8 cellular contexts compared by ENCODE assay signal in the genomic region with DNA sequence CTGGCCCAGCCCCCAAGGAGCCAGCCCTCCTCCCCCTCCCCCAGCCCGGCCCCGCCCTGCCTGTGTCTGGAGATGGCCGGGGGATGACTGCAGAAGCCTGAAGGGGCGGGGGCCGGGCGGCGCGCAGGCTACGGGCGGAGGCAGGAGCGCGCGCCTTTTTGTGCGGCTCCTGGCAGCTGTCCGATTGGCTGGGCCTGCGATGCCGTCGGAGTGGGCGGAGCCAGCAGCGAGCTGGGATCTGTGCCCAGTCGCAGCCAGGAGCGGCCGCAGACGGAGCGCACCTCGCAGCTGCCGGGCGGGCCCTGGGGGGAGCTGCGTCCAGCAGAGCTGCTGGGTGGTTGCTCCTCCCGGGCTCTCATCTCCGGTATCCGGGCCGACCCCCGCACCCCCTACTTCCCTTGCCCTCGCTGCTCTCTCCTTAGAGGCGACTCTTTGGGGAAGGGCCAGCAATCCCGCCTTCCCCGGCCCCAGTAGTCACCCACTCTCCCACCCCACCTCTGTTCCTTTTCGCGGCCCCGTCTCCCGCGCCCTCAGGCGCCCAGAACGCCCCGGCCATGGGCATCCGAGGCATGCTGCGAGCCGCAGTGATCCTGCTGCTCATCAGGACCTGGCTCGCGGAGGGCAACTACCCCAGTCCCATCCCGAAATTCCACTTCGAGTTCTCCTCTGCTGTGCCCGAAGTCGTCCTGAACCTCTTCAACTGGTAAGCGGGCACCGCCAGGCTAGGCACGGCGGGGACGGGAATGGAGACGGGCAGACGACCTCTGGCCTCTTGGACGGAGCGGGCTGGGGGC. TPM values are rescaled to one million over a fixed set of nuclear protein-coding genes. Genes with fewer than 3 reads are reported as not detected.
DNase-seq lines count a peak whose midpoint lies in the region; ATAC-seq and TF ChIP-seq lines count a peak whose summit lies in the region.

A gene (plus strand): TSS at position 247 of the 794 bp plus-strand sequence. CDS start 308 bp downstream, at position 555.

- ATAC-seq in foreskin keratinocyte (peak; percentile 63), HG02870 (IDR thresholded peaks at IDR 0.05; ENCODE audit: unreplicated experiment) (no peak)

- CTCF ChIA-PET in OCI-LY7 (lab: Charles Lee; ENCODE audit: unreplicated experiment), result no interaction called here

- 39% methylated on average over 33 of the region's 64 CpGs for WGBS in suprapubic skin

- H3K36me3 ChIP-seq in suprapubic skin, result no peaks in the 10 kb centered on the region
- H3K36me3 ChIP-seq in OCI-LY7 (ENCODE audit: insufficient read depth, low read length), result no peaks in the 10 kb centered on the region

- H3K27ac ChIP-seq in foreskin keratinocyte, result no peak within 1 kb of the TSS
- no peak within 1 kb of the TSS for H3K27ac ChIP-seq in suprapubic skin
- no peak within 1 kb of the TSS for H3K27ac ChIP-seq in OCI-LY7 (ENCODE audit: low read depth, low read length, poor library complexity, severe bottlenecking)

- H2AFZ ChIP-seq in OCI-LY7 (ENCODE audit: low read length), result no peak within 1 kb of the TSS

- H3K79me2 ChIP-seq in OCI-LY7 (ENCODE audit: insufficient read depth, low read depth, low read length), result no peaks in the 10 kb centered on the region

- TF ChIP-seq CTCF in foreskin keratinocyte (conservative IDR thresholded peaks at IDR 0.05), result no peak
- no peak for TF ChIP-seq CTCF in suprapubic skin (IDR thresholded peaks at IDR 0.05)
- no peak for TF ChIP-seq CTCF in OCI-LY7 (conservative IDR thresholded peaks at IDR 0.05; ENCODE audit: low read length)

- H3K4me3 ChIP-seq in suprapubic skin, result peak within 1 kb of the TSS; percentile 4
- H3K4me3 ChIP-seq in OCI-LY7 (ENCODE audit: low read depth, low read length, poor library complexity, severe bottlenecking), result no peak within 1 kb of the TSS

- H3K4me2 ChIP-seq in OCI-LY7 (ENCODE audit: low read length), result no peak within 1 kb of the TSS

- intact Hi-C loops in OCI-LY7 (cut with micrococcal nuclease; ENCODE audit: unreplicated experiment), result loop anchor here (10.0 kb wide), 1 partner anchor 1483 kb away; no protein-coding TSS in a partner anchor

- H3K9me3 ChIP-seq in suprapubic skin, result no peaks in the 10 kb centered on the region
- H3K9me3 ChIP-seq in OCI-LY7 (ENCODE audit: low read length), result no peaks in the 10 kb centered on the region

- TF ChIP-seq POLR2A in suprapubic skin (IDR thresholded peaks at IDR 0.05), result no peak

- POLR2A ChIA-PET in OCI-LY7 (lab: Charles Lee), result no interaction called here

- H3K27me3 ChIP-seq in foreskin keratinocyte, result peaks cover 36% of the 10 kb centered on the region
- peaks cover 17% of the 10 kb centered on the region for H3K27me3 ChIP-seq in suprapubic skin

- BruUV-seq in OCI-LY7 (replicated peaks; lab: Mats Ljungman, UMichigan), result no TSS peak

- H3K9me2 ChIP-seq in OCI-LY7 (ENCODE audit: insufficient read depth, low read length), result no peaks in the 10 kb centered on the region

- no peaks in the 10 kb centered on the region for H4K20me1 ChIP-seq in OCI-LY7 (ENCODE audit: insufficient read depth, low read length)

- DNase-seq in stimulated activated CD4-positive, alpha-beta T cell treated with anti-CD3 and anti-CD28 coated beads, Interleukin-15, amount 100 ng/mL, for 24 hours, result peak; percentile 42
- no peak for DNase-seq in stimulated activated CD4-positive, alpha-beta T cell treated with anti-CD3 and anti-CD28 coated beads, Interleukin-4, amount 100 ng/mL, for 24 hours
- DNase-seq in RPMI8226, result peak; percentile 70
- peak in 1 of 2 donors; percentile 6 for DNase-seq in foreskin keratinocyte
- no peak for DNase-seq in suprapubic skin (ENCODE audit: low spot score in 2 of 2)
- DNase-seq in OCI-LY7 (ENCODE audit: low spot score), result no peak
- no peak for DNase-seq in 8988T

- TF ChIP-seq EP300 in suprapubic skin (IDR thresholded peaks at IDR 0.05), result no peak

- no peaks in the 10 kb centered on the region for H3K4me1 ChIP-seq in foreskin keratinocyte
- H3K4me1 ChIP-seq in suprapubic skin, result peaks cover 7% of the 10 kb centered on the region
- H3K4me1 ChIP-seq in OCI-LY7 (ENCODE audit: insufficient read depth, low read length, poor library complexity, severe bottlenecking), result no peaks in the 10 kb centered on the region

RNA-seq across cellular contexts. Expression of the gene that starts here (rescaled TPM):
- total RNA-seq in foreskin keratinocyte, result 0.03 and 0.04 TPM in 2 replicates
- 0.02 TPM in 1 of 2 replicates, not detected in the other for polyA plus RNA-seq in foreskin keratinocyte
- total RNA-seq in suprapubic skin, result under 1 TPM in 3 of 4 donors, not detected in 1; 0.10 to 0.45 (median 0.34) TPM
- not detected in 2 replicates for total RNA-seq in OCI-LY7 (2014; rRNA removed; shearing (Covaris generic))
- not detected in 2 replicates for total RNA-seq in OCI-LY7 (2022)

Comparison
In these comparisons a context has a peak if more than half of its experiments do, and no peak if none do; other contexts are left out.
1. DNase-seq: peak in stimulated activated CD4-positive, alpha-beta T cell treated with anti-CD3 and anti-CD28 coated beads, Interleukin-15, amount 100 ng/mL, for 24 hours (single experiment) and RPMI8226 (single experiment); none in stimulated activated CD4-positive, alpha-beta T cell treated with anti-CD3 and anti-CD28 coated beads, Interleukin-4, amount 100 ng/mL, for 24 hours (single experiment), suprapubic skin (0 of 2), OCI-LY7 (single experiment) and 8988T (single experiment).
2. Peak in ATAC-seq in foreskin keratinocyte; RNA of the gene not detected or under 1 TPM.